Comparison of ENCODE assay signal across 14 cellular contexts in the genomic region with DNA sequence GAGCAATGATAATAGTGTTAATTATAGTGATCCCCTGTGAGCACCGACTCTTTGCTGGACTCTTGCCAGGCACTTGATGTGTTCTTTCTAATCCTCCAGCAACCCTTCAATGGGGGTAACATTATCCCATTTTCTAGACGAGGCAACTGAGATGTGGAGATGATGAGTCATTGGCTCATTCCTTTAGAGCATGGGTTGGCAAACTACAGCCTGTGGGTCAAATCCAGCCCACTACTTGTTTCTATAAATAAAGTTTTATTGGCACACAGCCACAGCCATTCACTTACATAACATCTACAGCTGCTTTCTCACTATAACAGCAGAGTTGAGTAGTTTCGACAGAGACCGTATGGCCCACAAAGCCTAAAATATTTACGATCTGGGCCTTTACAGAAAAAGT.
DNase-seq lines count a peak whose midpoint lies in the region; ATAC-seq and TF ChIP-seq lines count a peak whose summit lies in the region.
"Had no signal": no experiment of that assay in that cellular context is flagged by ENCODE, and none has a peak within 500 bp of the region (broad histone marks: within the 10 kb centered on the region; RNA-seq: fewer than 3 reads in every experiment).

No MANE protein-coding gene starts in this region.

- intact Hi-C loops in natural killer cell (cut with micrococcal nuclease), result no loop called here

- H3K36me3 Mint-ChIP-seq in natural killer cell, result no peaks in the 10 kb centered on the region
- H3K36me3 Mint-ChIP-seq: naive B cell had no signal

- H3K4me1 ChIP-seq in HEK293 (ENCODE audit: control insufficient read depth, insufficient read depth, low read length), result no peaks in the 10 kb centered on the region

- TF ChIP-seq CTCF in AG04450 (IDR thresholded peaks at IDR 0.05; ENCODE audit: low read depth, low read length) (no peak), HEK293 (tag by site-specific recombination; IDR thresholded peaks at IDR 0.05) (no peak), natural killer cell (IDR thresholded peaks at IDR 0.05) (no peak), GM20000 (IDR thresholded peaks at IDR 0.05; ENCODE audit: extremely low read depth, missing control alignments) (no peak)

- no peak overlapping the region for H3K4me3 ChIP-seq in AG04450 (ENCODE audit: low read depth, low read length)
- no peak overlapping the region for H3K4me3 ChIP-seq in HEK293 (ENCODE audit: low read depth, low read length)
- H3K4me3 ChIP-seq: GM12878, psoas muscle had no signal

- H3K27me3 ChIP-seq in AG04450 (ENCODE audit: control insufficient read depth, insufficient read depth, low read length), result peaks cover 15% of the 10 kb centered on the region

- H3K27ac ChIP-seq in AG04450 (ENCODE audit: low read depth, low read length) (no peak overlapping the region), HEK293 (ENCODE audit: extremely low read depth, low read depth, low read length) (no peak overlapping the region)
- H3K27ac ChIP-seq: psoas muscle had no signal

- ATAC-seq in HG02571 (IDR thresholded peaks at IDR 0.05; ENCODE audit: unreplicated experiment) (no peak), natural killer cell (no peak)
- ATAC-seq: GM12878 had no signal

- CTCF ChIA-PET in AG04450 (lab: Charles Lee) (interaction anchor here (1.2 kb wide), 1 partner anchor 257 kb away, joined by 3 read pairs; no protein-coding TSS in a partner anchor), HEK293 (lab: Yijun Ruan, JAX) (interaction anchor here (1.0 to 1.2 kb wide), 2 partner anchors 51 to 478 kb away, joined by 3 to 4 read pairs; no protein-coding TSS in a partner anchor)

- H3K27ac Mint-ChIP-seq in natural killer cell, result no peak overlapping the region

- no peak overlapping the region for H3K4me3 Mint-ChIP-seq in natural killer cell
- H3K4me3 Mint-ChIP-seq: naive B cell had no signal

- peaks cover 19 to 23% of the 10 kb centered on the region in 2 donors for H3K27me3 Mint-ChIP-seq in natural killer cell (ENCODE audit: low read depth in 2 of 2)

- H3K9me3 ChIP-seq in AG04450 (ENCODE audit: control insufficient read depth, insufficient read depth, low read length) (no peaks in the 10 kb centered on the region; the same call in 1 of the 2 replicates), HEK293 (ENCODE audit: control insufficient read depth, insufficient read depth, low read depth, low read length) (no peaks in the 10 kb centered on the region)

- no peaks in the 10 kb centered on the region for H3K9me3 Mint-ChIP-seq in natural killer cell

- H3K4me1 Mint-ChIP-seq in natural killer cell, result no peaks in the 10 kb centered on the region

- DNase-seq in AG04450 (ENCODE audit: low read depth, low spot score) (peak; percentile 41), RKO (ENCODE audit: low spot score) (peak; percentile 5), fibroblast of the conjunctiva (ENCODE audit: low read depth) (peak; percentile 6), natural killer cell (no peak), KG1 (lab: John Stamatoyannopoulos, UW) (no peak), GM20000 (ENCODE audit: low spot score) (no peak)
- DNase-seq: activated gamma-delta T cell treated with Interleukin-2 at 50 U/mL for 16 hours; DMS79; naive B cell; NK-92 treated with Interleukin-12 subunit alpha and Interleukin-12 subunit beta, amount 100 ng/mL, for 24 hours; psoas muscle had no signal

- no peaks in the 10 kb centered on the region for H3K36me3 ChIP-seq in HEK293 (ENCODE audit: control insufficient read depth in 2 of 2, insufficient read depth in 1 of 2, low read length in 2 of 2)

- POLR2A ChIA-PET in AG04450 (lab: Yijun Ruan, JAX), result no interaction called here
- POLR2A ChIA-PET in HEK293 (lab: Yijun Ruan, JAX), result no interaction called here

TF ChIP-seq in HEK293, 187 proteins besides CTCF, POLR2A, EP300 and RAD21:
- TF ChIP-seq ZBTB17 (tag by site-specific recombination; IDR thresholded peaks at IDR 0.05), result 0 out of 2 replicates have a peak, but pooled peaks have one; percentile 14
- 0 out of 2 replicates have a peak, but pooled peaks have one; percentile 47 for TF ChIP-seq SP7 (tag by site-specific recombination; IDR thresholded peaks at IDR 0.05)
- TF ChIP-seq ZNF335 (tag by site-specific recombination; conservative IDR thresholded peaks at IDR 0.05), result no peak
- TF ChIP-seq KLF10 (tag by site-specific recombination; IDR thresholded peaks at IDR 0.05), result no peak

Comparison
In these comparisons a context has a peak if more than half of its experiments do, and no peak if none do; other contexts are left out.
1. DNase-seq: peak in AG04450 (single experiment), RKO (single experiment) and fibroblast of the conjunctiva (single experiment); none in natural killer cell (single experiment), KG1 (single experiment) and GM20000 (single experiment).